In genomic region chr19:19402656-19403372, GRCh38 we compare ENCODE assay signal across 9 cellular contexts. TPM values are rescaled to one million over a fixed set of nuclear protein-coding genes. Genes with fewer than 3 reads are reported as not detected.
DNase-seq lines count a peak whose midpoint lies in the region; ATAC-seq and TF ChIP-seq lines count a peak whose summit lies in the region.
"Had no signal": no experiment of that assay in that cellular context is flagged by ENCODE, and none has a peak within 500 bp of the region (broad histone marks: within the 10 kb centered on the region; RNA-seq: fewer than 3 reads in every experiment).

No MANE protein-coding gene starts in this region.

- ATAC-seq in stimulated activated naive CD8-positive, alpha-beta T cell treated with anti-CD3 and anti-CD28 coated beads, Interleukin-15, Interleukin-2, amounts not matched to agents 100 U/mL and 50 U/mL, for 24 hours, result no peak
- ATAC-seq in left lung (no peak), HG03097 (IDR thresholded peaks at IDR 0.05; ENCODE audit: low FRiP score, unreplicated experiment) (no peak)

- H3K9me3 Mint-ChIP-seq in stimulated activated naive CD8-positive, alpha-beta T cell treated with anti-CD3 and anti-CD28 coated beads, Interleukin-15, Interleukin-2, amounts not matched to agents 100 ng/mL and 50 ng/mL, for 24 hours, result no peaks in the 10 kb centered on the region
- no peaks in the 10 kb centered on the region for H3K9me3 Mint-ChIP-seq in activated naive CD8-positive, alpha-beta T cell treated with anti-CD3 and anti-CD28 coated beads for 36 hours

- H3K36me3 ChIP-seq in left lung, result no peaks in the 10 kb centered on the region
- H3K36me3 ChIP-seq in vagina, result no peaks in the 10 kb centered on the region

- H3K27me3 ChIP-seq in left lung (no peaks in the 10 kb centered on the region), vagina (no peaks in the 10 kb centered on the region)

- no peak for TF ChIP-seq POLR2A in vagina (IDR thresholded peaks at IDR 0.05)

- H3K36me3 Mint-ChIP-seq in stimulated activated naive CD8-positive, alpha-beta T cell treated with anti-CD3 and anti-CD28 coated beads, Interleukin-15, Interleukin-2, amounts not matched to agents 100 ng/mL and 50 ng/mL, for 24 hours (ENCODE audit: low read depth), result peaks cover 8% of the 10 kb centered on the region
- peaks cover 15% of the 10 kb centered on the region for H3K36me3 Mint-ChIP-seq in activated naive CD8-positive, alpha-beta T cell treated with anti-CD3 and anti-CD28 coated beads for 36 hours

- intact Hi-C loops in left lung (cut with DNase I), result no loop called here
- intact Hi-C loops in vagina (cut with DNase I), result loop anchor here (10.0 kb wide), 1 partner anchor 82 kb away; no protein-coding TSS in a partner anchor

- no peaks in the 10 kb centered on the region for H3K27me3 Mint-ChIP-seq in stimulated activated naive CD8-positive, alpha-beta T cell treated with anti-CD3 and anti-CD28 coated beads, Interleukin-15, Interleukin-2, amounts not matched to agents 100 ng/mL and 50 ng/mL, for 24 hours
- no peaks in the 10 kb centered on the region for H3K27me3 Mint-ChIP-seq in activated naive CD8-positive, alpha-beta T cell treated with anti-CD3 and anti-CD28 coated beads for 36 hours

- H3K4me1 ChIP-seq in left lung, result peaks cover 12 to 58% of the 10 kb centered on the region in 2 donors
- peaks cover 42% of the 10 kb centered on the region for H3K4me1 ChIP-seq in vagina

- H3K4me3 Mint-ChIP-seq in stimulated activated naive CD8-positive, alpha-beta T cell treated with anti-CD3 and anti-CD28 coated beads, Interleukin-15, Interleukin-2, amounts not matched to agents 100 ng/mL and 50 ng/mL, for 24 hours, result no peak overlapping the region
- no peak overlapping the region for H3K4me3 Mint-ChIP-seq in activated naive CD8-positive, alpha-beta T cell treated with anti-CD3 and anti-CD28 coated beads for 36 hours

- H3K4me3 ChIP-seq in left lung (no peak overlapping the region), vagina (no peak overlapping the region)

- TF ChIP-seq CTCF in left lung (IDR thresholded peaks at IDR 0.05) (no peak), vagina (IDR thresholded peaks at IDR 0.05) (no peak), GM10266 (IDR thresholded peaks at IDR 0.05; ENCODE audit: control insufficient read depth, insufficient read depth, low read depth, missing control alignments) (no peak)

- peaks cover 58% of the 10 kb centered on the region for H3K4me1 Mint-ChIP-seq in stimulated activated naive CD8-positive, alpha-beta T cell treated with anti-CD3 and anti-CD28 coated beads, Interleukin-15, Interleukin-2, amounts not matched to agents 100 ng/mL and 50 ng/mL, for 24 hours (ENCODE audit: low read depth)
- H3K4me1 Mint-ChIP-seq in activated naive CD8-positive, alpha-beta T cell treated with anti-CD3 and anti-CD28 coated beads for 36 hours, result peaks cover 45% of the 10 kb centered on the region

- peak overlapping the region; percentile 10 for H3K27ac Mint-ChIP-seq in stimulated activated naive CD8-positive, alpha-beta T cell treated with anti-CD3 and anti-CD28 coated beads, Interleukin-15, Interleukin-2, amounts not matched to agents 100 ng/mL and 50 ng/mL, for 24 hours
- H3K27ac Mint-ChIP-seq in activated naive CD8-positive, alpha-beta T cell treated with anti-CD3 and anti-CD28 coated beads for 36 hours, result peak overlapping the region; percentile 76

- DNase-seq in stimulated activated naive CD8-positive, alpha-beta T cell treated with anti-CD3 and anti-CD28 coated beads, Interleukin-15, Interleukin-2, amounts not matched to agents 100 U/mL and 50 U/mL, for 24 hours, result no peak
- no peak for DNase-seq in activated naive CD8-positive, alpha-beta T cell treated with anti-CD3 and anti-CD28 coated beads for 36 hours
- DNase-seq in left lung (no peak), vagina (ENCODE audit: extremely low spot score in 2 of 2) (no peak), GM10266 (ENCODE audit: extremely low spot score) (no peak), NCI-H2107 (lab: John Stamatoyannopoulos, UW) (no peak)
- DNase-seq: Kasumi-1 had no signal

- H3K27ac ChIP-seq in left lung, result peak overlapping the region; percentile 21 to 88
- peak overlapping the region; percentile 2 for H3K27ac ChIP-seq in vagina

- H3K9me3 ChIP-seq in left lung, result no peaks in the 10 kb centered on the region
- H3K9me3 ChIP-seq in vagina, result no peaks in the 10 kb centered on the region

RNA-seq across cellular contexts. Expression of gene GATAD2A, which starts 2.7 kb away (rescaled TPM):
- total RNA-seq in activated naive CD8-positive, alpha-beta T cell treated with anti-CD3 and anti-CD28 coated beads for 36 hours, result 100 to 1,000 TPM; 196 to 202 TPM
- total RNA-seq in left lung, result 10 to 100 TPM; 66.3 to 97.3 TPM
- 49.6 TPM for total RNA-seq in vagina
